ENCODE assay signal across 11 cellular contexts in genomic region chr1:19467199-19468187, GRCh38.
DNase-seq lines count a peak whose midpoint lies in the region; ATAC-seq and TF ChIP-seq lines count a peak whose summit lies in the region.
"Had no signal": no experiment of that assay in that cellular context is flagged by ENCODE, and none has a peak within 500 bp of the region (broad histone marks: within the 10 kb centered on the region; RNA-seq: fewer than 3 reads in every experiment).

No MANE protein-coding gene starts in this region.

- peaks cover 17% of the 10 kb centered on the region for H3K4me1 ChIP-seq in RWPE2 (ENCODE audit: insufficient read depth, poor library complexity, severe bottlenecking)

- H3K27me3 Mint-ChIP-seq in effector memory CD8-positive, alpha-beta T cell = no peaks in the 10 kb centered on the region
- no peaks in the 10 kb centered on the region for H3K27me3 Mint-ChIP-seq in nephron progenitor cell (ENCODE audit: low read depth, poor library complexity)

- H3K36me3 Mint-ChIP-seq in effector memory CD8-positive, alpha-beta T cell (ENCODE audit: insufficient read depth) = peaks cover 32% of the 10 kb centered on the region
- H3K36me3 Mint-ChIP-seq in nephron progenitor cell (ENCODE audit: low read depth) = peaks cover 33% of the 10 kb centered on the region

- TF ChIP-seq CTCF in C4-2B (conservative IDR thresholded peaks at IDR 0.05) = no peak
- no peak for TF ChIP-seq CTCF in RWPE2 (IDR thresholded peaks at IDR 0.05; ENCODE audit: poor library complexity, severe bottlenecking)
- no peak for TF ChIP-seq CTCF in nephron progenitor cell (IDR thresholded peaks at IDR 0.05)

- H3K27ac Mint-ChIP-seq in effector memory CD8-positive, alpha-beta T cell = peak overlapping the region; percentile 91 to 93
- H3K27ac Mint-ChIP-seq in nephron progenitor cell = peak overlapping the region; percentile 91

- no peaks in the 10 kb centered on the region for H3K9me3 Mint-ChIP-seq in effector memory CD8-positive, alpha-beta T cell
- no peaks in the 10 kb centered on the region for H3K9me3 Mint-ChIP-seq in nephron progenitor cell

- DNase-seq in RWPE2 (ENCODE audit: low spot score) = no peak
- DNase-seq in effector memory CD8-positive, alpha-beta T cell = no peak
- no peak for DNase-seq in nephron progenitor cell
- no peak for DNase-seq in DMS79 treated with DMSO at 0.1 percent for 48 hours (lab: John Stamatoyannopoulos, UW)
- DNase-seq in RPMI8226 = no peak
- no peak for DNase-seq in anterior cingulate cortex (lab: John Stamatoyannopoulos, UW)
- no peak for DNase-seq in stimulated activated naive CD4-positive, alpha-beta T cell (lab: John Stamatoyannopoulos, UW)
- DNase-seq: pancreas, WERI-Rb-1 had no signal

- H3K27me3 ChIP-seq in RWPE2 (ENCODE audit: insufficient read depth, poor library complexity, severe bottlenecking) = no peaks in the 10 kb centered on the region
- H3K27me3 ChIP-seq: pancreas had no signal

- ATAC-seq in RWPE2 (ENCODE audit: low read depth) = no peak
- ATAC-seq in effector memory CD8-positive, alpha-beta T cell (replicated peaks) = no peak

- peak overlapping the region; percentile 80 to 82 for H3K4me3 Mint-ChIP-seq in effector memory CD8-positive, alpha-beta T cell
- H3K4me3 Mint-ChIP-seq in nephron progenitor cell = no peak overlapping the region

- peaks cover 16% of the 10 kb centered on the region for H3K36me3 ChIP-seq in RWPE2 (ENCODE audit: low read depth)
- H3K36me3 ChIP-seq: pancreas had no signal

- no peaks in the 10 kb centered on the region for H3K9me3 ChIP-seq in RWPE2 (ENCODE audit: severe bottlenecking)
- H3K9me3 ChIP-seq: Caco-2, pancreas had no signal

- no peak overlapping the region for H3K4me3 ChIP-seq in RWPE2 (ENCODE audit: severe bottlenecking)
- H3K4me3 ChIP-seq: pancreas had no signal

- peaks cover 75 to 82% of the 10 kb centered on the region in 2 donors for H3K4me1 Mint-ChIP-seq in effector memory CD8-positive, alpha-beta T cell (ENCODE audit: low read depth in 2 of 2)
- peaks cover 67% of the 10 kb centered on the region for H3K4me1 Mint-ChIP-seq in nephron progenitor cell

- H3K27ac ChIP-seq in C4-2B (peak overlapping the region; percentile 27; the same call in 1 of the 2 replicates), RWPE2 (ENCODE audit: poor library complexity, severe bottlenecking) (peak overlapping the region; percentile 41)
- H3K27ac ChIP-seq: WERI-Rb-1 had no signal
